20 cellular contexts compared by ENCODE assay signal in genomic region chrX:134886201-134886600, GRCh38. TPM values are rescaled to one million over a fixed set of nuclear protein-coding genes. Genes with fewer than 3 reads are reported as not detected.
DNase-seq lines count a peak whose midpoint lies in the region; ATAC-seq, FAIRE-seq and TF ChIP-seq lines count a peak whose summit lies in the region.
"Had no signal": no experiment of that assay in that cellular context is flagged by ENCODE, and none has a peak within 500 bp of the region (broad histone marks: within the 10 kb centered on the region; RNA-seq: fewer than 3 reads in every experiment).

No MANE protein-coding gene starts in this region.

- ATAC-seq in GM21825 (IDR thresholded peaks at IDR 0.05; ENCODE audit: unreplicated experiment) (no peak), HG02884 (IDR thresholded peaks at IDR 0.05; ENCODE audit: unreplicated experiment) (no peak)
- ATAC-seq: left colon, sciatic nerve had no signal

- FAIRE-seq in astrocyte (lab: Jason Lieb, UNC): peak; percentile 74

- H3K9ac ChIP-seq in astrocyte (ENCODE audit: low read length): no peak overlapping the region

- H3K36me3 Mint-ChIP-seq in astrocyte (ENCODE audit: low read depth, unreplicated experiment) (no peaks in the 10 kb centered on the region), mesothelial cell of epicardium (peaks cover 6% of the 10 kb centered on the region)

- H3K4me2 ChIP-seq in astrocyte (ENCODE audit: low read length): no peak overlapping the region

- no peaks in the 10 kb centered on the region for H4K20me1 ChIP-seq in astrocyte (ENCODE audit: insufficient read depth, low read length)

- no peak overlapping the region for H3K27ac ChIP-seq in astrocyte (ENCODE audit: low read depth, low read length)
- H3K27ac ChIP-seq: 22Rv1, adrenal gland, testis had no signal

- TF ChIP-seq CTCF in astrocyte (IDR thresholded peaks at IDR 0.05; ENCODE audit: insufficient read depth, low read depth, low read length): no peak
- no peak for TF ChIP-seq CTCF in mesothelial cell of epicardium (IDR thresholded peaks at IDR 0.05; ENCODE audit: unreplicated experiment)

- H3K27ac Mint-ChIP-seq in astrocyte (ENCODE audit: unreplicated experiment): peak overlapping the region; percentile 50
- peak overlapping the region; percentile 19 for H3K27ac Mint-ChIP-seq in mesothelial cell of epicardium
- H3K27ac Mint-ChIP-seq: nephron progenitor cell had no signal

- H3K4me1 ChIP-seq in astrocyte (ENCODE audit: insufficient read depth, low read length): peaks cover 10% of the 10 kb centered on the region
- H3K4me1 ChIP-seq: adrenal gland, testis had no signal

- H3K27me3 Mint-ChIP-seq in astrocyte (ENCODE audit: low read depth, unreplicated experiment) (no peaks in the 10 kb centered on the region), mesothelial cell of epicardium (ENCODE audit: low read depth) (no peaks in the 10 kb centered on the region)

- no peaks in the 10 kb centered on the region for H3K9me3 ChIP-seq in astrocyte (ENCODE audit: insufficient read depth, low read depth, low read length)
- H3K9me3 ChIP-seq: adrenal gland, testis had no signal

- DNase-seq in DMS53 (lab: John Stamatoyannopoulos, UW) (peak; percentile 30), DMS53 treated with DMSO at 0.1 percent for 48 hours (lab: John Stamatoyannopoulos, UW; ENCODE audit: unreplicated experiment) (no peak), LoVo (ENCODE audit: low spot score) (peak; percentile 57), astrocyte (ENCODE audit: low read depth) (no peak), mesothelial cell of epicardium (ENCODE audit: low spot score in 2 of 2, unreplicated experiment in 2 of 2) (no peak)
- no peak for DNase-seq in activated naive CD4-positive, alpha-beta T cell (lab: John Stamatoyannopoulos, UW)
- DNase-seq: activated T-cell treated with anti-CD3 and anti-CD28 coated beads for 4 hours; adrenal gland; CD8-positive, alpha-beta memory T cell; glutamatergic neuron; left colon; NCI-H1105; NCI-H82; nephron progenitor cell; SIG-M5; testis had no signal

- H2AFZ ChIP-seq in astrocyte (ENCODE audit: low read depth, low read length): no peak overlapping the region

- no peaks in the 10 kb centered on the region for H3K27me3 ChIP-seq in astrocyte (ENCODE audit: insufficient read depth, low read length)
- H3K27me3 ChIP-seq: testis had no signal

- no peaks in the 10 kb centered on the region for H3K9me3 Mint-ChIP-seq in astrocyte (ENCODE audit: unreplicated experiment)
- peaks cover 27% of the 10 kb centered on the region for H3K9me3 Mint-ChIP-seq in mesothelial cell of epicardium
- H3K9me3 Mint-ChIP-seq: CD8-positive, alpha-beta memory T cell had no signal

- no peak overlapping the region for H3K4me3 ChIP-seq in astrocyte (ENCODE audit: insufficient read depth, low read depth, low read length)
- H3K4me3 ChIP-seq: adrenal gland, testis had no signal

- H3K4me1 Mint-ChIP-seq in astrocyte (ENCODE audit: low read depth, unreplicated experiment) (peaks cover 10% of the 10 kb centered on the region), mesothelial cell of epicardium (peaks cover 28% of the 10 kb centered on the region)
- H3K4me1 Mint-ChIP-seq: nephron progenitor cell had no signal

- H3K4me3 Mint-ChIP-seq in astrocyte (ENCODE audit: unreplicated experiment): no peak overlapping the region
- H3K4me3 Mint-ChIP-seq in mesothelial cell of epicardium: no peak overlapping the region
- H3K4me3 Mint-ChIP-seq: nephron progenitor cell had no signal

- H3K36me3 ChIP-seq in astrocyte (ENCODE audit: insufficient read depth, low read length): no peaks in the 10 kb centered on the region
- H3K36me3 ChIP-seq: adrenal gland had no signal

- no peaks in the 10 kb centered on the region for H3K79me2 ChIP-seq in astrocyte (ENCODE audit: insufficient read depth, low read length)

RNA-seq across cellular contexts. Expression of gene MOSPD1, which starts 28.9 kb away (rescaled TPM):
- total RNA-seq in astrocyte (47.9 and 60.4 TPM in 2 replicates), mesothelial cell of epicardium (13.2 to 14.0 TPM (median 13.9 TPM) in 3 replicates)

Comparison
In these comparisons a context has a peak if more than half of its experiments do, and no peak if none do; other contexts are left out.
1. DNase-seq: peak in DMS53 (single experiment) and LoVo (single experiment); none in DMS53 treated with DMSO at 0.1 percent for 48 hours (single experiment), astrocyte (single experiment), mesothelial cell of epicardium (0 of 2) and activated naive CD4-positive, alpha-beta T cell (0 of 4).